Comparison of ENCODE assay signal across 9 cellular contexts in genomic region chrX:43860646-43861370, GRCh38. TPM values are rescaled to one million over a fixed set of nuclear protein-coding genes. Genes with fewer than 3 reads are reported as not detected.
DNase-seq lines count a peak whose midpoint lies in the region; ATAC-seq, FAIRE-seq and TF ChIP-seq lines count a peak whose summit lies in the region.
"Had no signal": no experiment of that assay in that cellular context is flagged by ENCODE, and none has a peak within 500 bp of the region (broad histone marks: within the 10 kb centered on the region; RNA-seq: fewer than 3 reads in every experiment).

No MANE protein-coding gene starts in this region.

- H3K9me3 ChIP-seq in A549 (no peaks in the 10 kb centered on the region), left ventricle myocardium inferior (replicated peaks) (no peaks in the 10 kb centered on the region), ascending aorta (no peaks in the 10 kb centered on the region)

- TF ChIP-seq CTCF in A549 (IDR thresholded peaks at IDR 0.05) (no peak), astrocyte of the cerebellum (IDR thresholded peaks at IDR 0.05; ENCODE audit: low read depth, low read length, missing control alignments) (no peak), left ventricle myocardium inferior (IDR thresholded peaks at IDR 0.05; ENCODE audit: borderline replicate concordance) (no peak), ascending aorta (IDR thresholded peaks at IDR 0.05) (no peak)

- no peak for TF ChIP-seq EP300 in A549 (IDR thresholded peaks at IDR 0.05)

- in situ Hi-C loops in astrocyte of the cerebellum (cut with HindIII; ENCODE audit: low sequenced_read_pairs), result no loop called here

- H3K4me3 ChIP-seq in A549 (no peak overlapping the region), astrocyte of the cerebellum (ENCODE audit: low read depth, low read length) (no peak overlapping the region), left ventricle myocardium inferior (no peak overlapping the region), ascending aorta (no peak overlapping the region)

- H3K4me1 ChIP-seq in A549 (peaks cover 21% of the 10 kb centered on the region), left ventricle myocardium inferior (peaks cover 14% of the 10 kb centered on the region), ascending aorta (peaks cover 0 to 7% of the 10 kb centered on the region in 2 donors)

- WGBS in A549 (ENCODE audit: missing lambda C conversion rate), result 15% methylated on average over 8 of the region's 8 CpGs

- no peaks in the 10 kb centered on the region for H3K36me3 ChIP-seq in left ventricle myocardium inferior
- no peaks in the 10 kb centered on the region for H3K36me3 ChIP-seq in ascending aorta

- FAIRE-seq in A549 (lab: Jason Lieb, UNC), result peak; percentile 78

- CTCF ChIA-PET in A549 (lab: Yijun Ruan, JAX), result no interaction called here

- H3K27ac ChIP-seq in A549 (0 out of 6 replicates have a peak overlapping the region, but pooled peaks of 1 of the 2 experiments have one; percentile 24), left ventricle myocardium inferior (replicated peaks) (peak overlapping the region; percentile 83), ascending aorta (no peak overlapping the region)

- TF ChIP-seq RAD21 in A549 (conservative IDR thresholded peaks at IDR 0.05 in 1 of 2, IDR thresholded peaks at IDR 0.05 in 1 of 2), result no peak

- peak in 1 of 2 experiments; percentile 61; a peak in 3 of 6 replicates for ATAC-seq in A549

- intact Hi-C loops in left ventricle myocardium inferior (cut with micrococcal nuclease) (no loop called here), ascending aorta (cut with DNase I) (no loop called here)

- H3K27me3 ChIP-seq in left ventricle myocardium inferior (ENCODE audit: low read depth) (no peaks in the 10 kb centered on the region), ascending aorta (no peaks in the 10 kb centered on the region)

- H3K4me2 ChIP-seq in A549, result peak overlapping the region; percentile 43

- TF ChIP-seq POLR2A in A549 (IDR thresholded peaks at IDR 0.05; ENCODE audit: low read length), result no peak

- peak; percentile 12 to 60 for DNase-seq in A549 (ENCODE audit: low read depth in 1 of 2, low spot score in 1 of 2)
- DNase-seq in NCI-H1092 (lab: John Stamatoyannopoulos, UW), result peak; percentile 45
- peak; percentile 33 for DNase-seq in astrocyte of the cerebellum (ENCODE audit: low read depth)
- DNase-seq in left ventricle myocardium inferior, result no peak
- no peak for DNase-seq in ascending aorta (ENCODE audit: low spot score in 2 of 2)
- no peak for DNase-seq in central memory CD4-positive, alpha-beta T cell
- DNase-seq in NCI-H526 (lab: John Stamatoyannopoulos, UW), result no peak
- DNase-seq in NCI-H1436 treated with DMSO at 0.1 percent for 48 hours (lab: John Stamatoyannopoulos, UW), result no peak
- DNase-seq: NCI-H2107 had no signal

- POLR2A ChIA-PET in A549 (lab: Yijun Ruan, JAX), result no interaction called here

TF ChIP-seq in A549, 52 proteins besides CTCF, POLR2A, EP300 and RAD21:
- TF ChIP-seq RARB (CRISPR knock-in tag; IDR thresholded peaks at IDR 0.05), result no peak
- TF ChIP-seq ZFP36 (IDR thresholded peaks at IDR 0.05; ENCODE audit: borderline replicate concordance, partially characterized antibody), result no peak

RNA-seq across cellular contexts. Expression of gene MAOB, which starts 21.4 kb away (rescaled TPM):
- polyA plus RNA-seq in A549 (2011; rRNA removed), result 0.35 and 0.48 TPM in 2 replicates
- polyA plus RNA-seq in A549 (2012; cell fraction: cytosol; rRNA removed), result 0.10 and 0.13 TPM in 2 replicates
- polyA plus RNA-seq in A549 (2012; cell fraction: nucleus; rRNA removed), result 0.07 TPM in 2 replicates
- polyA plus RNA-seq in A549 (2017; fragmentation: RNase III; extraction: RNeasy Plus Mini Kit Qiagen cat#74134 plus additional on column Dnase treatment), result 0.05 to 0.09 TPM (median 0.05 TPM) in 3 replicates
- 0.08 and 0.15 TPM in 2 replicates for polyA minus RNA-seq in A549 (2011; rRNA and poly(A)+ RNA removed)
- total RNA-seq in left ventricle myocardium inferior, result 157 TPM
- total RNA-seq in ascending aorta, result 4.6 TPM

Comparison
In these comparisons a context has a peak if more than half of its experiments do, and no peak if none do; other contexts are left out.
1. DNase-seq: peak in A549 (2 of 2), NCI-H1092 (single experiment) and astrocyte of the cerebellum (single experiment); none in left ventricle myocardium inferior (single experiment), ascending aorta (0 of 2), central memory CD4-positive, alpha-beta T cell (single experiment), NCI-H526 (0 of 2) and NCI-H1436 treated with DMSO at 0.1 percent for 48 hours (single experiment).
2. RNA of gene MAOB, which starts 21.4 kb away (total RNA-seq): 157 TPM in left ventricle myocardium inferior (single experiment); 4.6 TPM in ascending aorta (single experiment); every median in the first group is over 10 times any median in the second.